1 cellular context compared by ENCODE assay signal in the genomic region with DNA sequence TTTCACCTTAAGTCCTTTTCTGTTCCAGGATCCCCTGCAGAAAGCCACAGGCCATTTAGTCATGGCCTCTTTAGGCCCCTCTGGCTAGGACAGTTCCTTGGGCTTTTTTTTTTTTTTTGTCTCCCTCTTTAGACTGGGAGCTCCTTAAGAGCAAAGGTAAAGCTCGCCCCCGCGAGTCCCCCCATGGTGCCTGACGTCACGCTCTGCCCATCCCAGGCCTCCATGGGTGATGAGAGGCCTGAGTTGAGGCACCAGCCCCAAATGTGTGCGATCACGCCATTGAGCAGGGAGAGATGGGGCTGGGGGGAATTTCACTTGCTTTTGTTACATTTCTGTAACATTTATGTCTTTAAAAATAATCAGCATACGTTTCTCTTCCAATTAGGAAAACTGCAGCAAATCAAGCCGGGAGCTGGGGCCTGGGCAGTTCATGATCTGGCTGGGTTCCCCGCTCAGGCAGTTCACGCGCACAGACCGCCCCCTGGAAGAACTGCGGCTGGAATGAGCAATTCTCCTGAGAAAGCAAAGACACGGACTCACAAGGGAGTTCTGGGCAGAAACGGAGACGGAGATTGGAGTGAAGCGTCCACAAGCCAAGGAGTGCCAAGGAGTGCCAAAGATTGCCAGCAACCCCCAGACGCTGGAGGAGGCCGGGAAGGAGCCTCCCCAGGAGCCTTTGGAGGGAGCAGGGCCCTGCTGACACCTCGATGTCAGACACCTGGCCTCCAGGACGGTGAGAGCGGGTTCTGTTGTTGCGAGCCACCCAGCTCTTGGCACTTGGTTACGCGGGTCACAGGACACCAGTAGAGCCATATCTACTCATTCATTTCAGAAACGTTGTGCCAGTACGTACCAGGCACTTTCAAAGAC.
TF ChIP-seq lines count a peak whose summit lies in the region.

No MANE protein-coding gene starts in this region.

TF ChIP-seq in GM23338, 12 proteins besides CTCF, POLR2A, EP300 and RAD21 (continued from another document):
- TF ChIP-seq CREB1 (CRISPR knock-in tag; IDR thresholded peaks at IDR 0.05; ENCODE audit: low read depth) (no peak), POLR2AphosphoS5 (IDR thresholded peaks at IDR 0.05; ENCODE audit: low read depth) (no peak), REST (IDR thresholded peaks at IDR 0.05; ENCODE audit: unreplicated experiment) (no peak)
